17 cellular contexts compared by ENCODE assay signal in the genomic region with DNA sequence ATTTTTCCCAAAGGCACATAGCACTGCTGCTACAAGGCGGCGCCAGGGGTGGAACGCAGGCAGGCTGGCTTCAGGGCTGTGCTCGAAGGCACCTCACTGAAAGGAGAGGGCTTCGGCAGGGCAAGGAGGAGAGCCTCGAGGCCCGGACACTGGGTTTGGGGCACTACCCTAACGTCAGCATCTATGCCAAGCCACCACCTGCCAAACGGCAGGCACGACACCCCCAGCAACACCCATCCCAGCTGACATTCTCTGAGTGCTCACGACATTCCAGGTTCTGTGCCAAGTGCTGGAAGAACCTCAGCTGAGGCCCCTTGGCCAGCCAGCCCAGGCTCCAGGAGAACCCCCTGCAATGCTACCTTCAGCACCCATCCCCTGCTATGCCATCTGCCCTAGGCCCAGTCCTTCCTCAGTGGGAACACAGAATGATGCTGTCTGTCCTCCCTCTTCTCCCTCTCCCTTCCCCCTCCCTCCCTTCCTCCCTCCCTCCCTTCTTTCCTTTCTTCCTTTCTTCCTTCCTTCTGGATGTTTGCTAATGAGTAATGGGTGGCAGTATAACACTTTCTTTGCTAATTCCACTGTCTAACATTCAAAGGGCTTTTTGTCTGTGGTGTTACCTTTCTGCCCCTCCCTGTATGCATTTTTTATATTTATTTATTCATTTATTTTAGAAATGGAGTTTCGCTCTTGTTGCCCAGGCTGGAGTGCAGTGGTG. TPM values are rescaled to one million over a fixed set of nuclear protein-coding genes. Genes with fewer than 3 reads are reported as not detected.
DNase-seq lines count a peak whose midpoint lies in the region; TF ChIP-seq lines count a peak whose summit lies in the region.
"Had no signal": no experiment of that assay in that cellular context is flagged by ENCODE, and none has a peak within 500 bp of the region (broad histone marks: within the 10 kb centered on the region; RNA-seq: fewer than 3 reads in every experiment).

No MANE protein-coding gene starts in this region.

- peaks cover 2 to 4% (median 3%) of the 10 kb centered on the region in 3 donors for H3K27me3 Mint-ChIP-seq in CD14-positive monocyte (ENCODE audit: low read depth in 3 of 3)

- intact Hi-C loops in CD14-positive monocyte (cut with micrococcal nuclease) (no loop called here), esophagus squamous epithelium (cut with DNase I) (no loop called here), spleen (cut with DNase I; ENCODE audit: low total_unique reads) (no loop called here)

- peak overlapping the region in 3 of 4 donors; percentile 49 to 83 (median 62) for H3K27ac ChIP-seq in esophagus squamous epithelium
- H3K27ac ChIP-seq in muscle layer of colon (ENCODE audit: low read depth, low read length) = peak overlapping the region; percentile 27
- H3K27ac ChIP-seq in spleen = peak overlapping the region in 2 of 8 donors; percentile 13 to 47
- no peak overlapping the region for H3K27ac ChIP-seq in Karpas-422 (ENCODE audit: low read length)

- peaks cover 41 to 64% of the 10 kb centered on the region in 2 donors for H3K36me3 Mint-ChIP-seq in CD14-positive monocyte

- H3K27me3 ChIP-seq in esophagus squamous epithelium (no peaks in the 10 kb centered on the region), muscle layer of colon (ENCODE audit: control insufficient read depth in 1 of 2, insufficient read depth in 2 of 2, low read length in 2 of 2) (no peaks in the 10 kb centered on the region), spleen (replicated peaks in 1 of 7) (no peaks in the 10 kb centered on the region), Karpas-422 (ENCODE audit: low read length) (no peaks in the 10 kb centered on the region)
- H3K27me3 ChIP-seq: tibial nerve had no signal

- no peak overlapping the region for H3K9ac ChIP-seq in muscle layer of colon (ENCODE audit: low read length)
- H3K9ac ChIP-seq in Karpas-422 (ENCODE audit: low read length) = no peak overlapping the region

- no peaks in the 10 kb centered on the region for H3K9me3 Mint-ChIP-seq in CD14-positive monocyte

- H3K9me2 ChIP-seq in Karpas-422 (replicated peaks; ENCODE audit: insufficient read depth, low read length) = no peaks in the 10 kb centered on the region

- H3K4me3 ChIP-seq in esophagus squamous epithelium (no peak overlapping the region), muscle layer of colon (ENCODE audit: low read depth in 1 of 2, low read length in 2 of 2) (no peak overlapping the region), spleen (no peak overlapping the region), Karpas-422 (ENCODE audit: low read length) (no peak overlapping the region)
- H3K4me3 ChIP-seq: K562, tibial nerve had no signal

- H4K20me1 ChIP-seq in Karpas-422 (ENCODE audit: insufficient read depth, low read depth, low read length) = no peaks in the 10 kb centered on the region

- H3K4me3 Mint-ChIP-seq in CD14-positive monocyte = no peak overlapping the region

- H3K27ac Mint-ChIP-seq in CD14-positive monocyte = peak overlapping the region in 1 of 7 donors; percentile 57

- DNase-seq in CD14-positive monocyte (ENCODE audit: low spot score) (peak; percentile 15), esophagus squamous epithelium (lab: John Stamatoyannopoulos, UW) (no peak), spleen (peak; percentile 57), CD1c-positive myeloid dendritic cell (ENCODE audit: extremely low spot score) (no peak), Karpas-422 (no peak), AG08396 (ENCODE audit: low spot score) (no peak), cerebellum (ENCODE audit: low spot score) (no peak)
- DNase-seq: activated CD4-positive, alpha-beta T cell treated with anti-CD3 and anti-CD28 coated beads, Interleukin-2, amount 50 U/mL, for 1 hour; Caco-2; EL; NCI-H2029 treated with DMSO at 0.1 percent for 48 hours; NCI-H446 treated with DMSO at 0.1 percent for 48 hours; NK-92 treated with Interleukin-12 subunit alpha and Interleukin-12 subunit beta, amount 100 ng/mL, for 24 hours; RPMI8226 had no signal

- H3K4me2 ChIP-seq in Karpas-422 (ENCODE audit: low read depth, low read length, poor library complexity, severe bottlenecking) = no peak overlapping the region

- H3K4me1 ChIP-seq in esophagus squamous epithelium (peaks cover 14 to 95% (median 64%) of the 10 kb centered on the region in 3 donors), muscle layer of colon (ENCODE audit: insufficient read depth, low read length) (peaks cover 93% of the 10 kb centered on the region), spleen (peaks cover 17 to 30% (median 24%) of the 10 kb centered on the region in 6 donors), Karpas-422 (ENCODE audit: low read length) (no peaks in the 10 kb centered on the region)

- no peaks in the 10 kb centered on the region for H3K9me3 ChIP-seq in esophagus squamous epithelium
- H3K9me3 ChIP-seq in muscle layer of colon (ENCODE audit: low read length) = no peaks in the 10 kb centered on the region
- H3K9me3 ChIP-seq in spleen = no peaks in the 10 kb centered on the region
- no peaks in the 10 kb centered on the region for H3K9me3 ChIP-seq in Karpas-422 (ENCODE audit: low read length)
- H3K9me3 ChIP-seq: Caco-2, tibial nerve had no signal

- no peak for TF ChIP-seq CTCF in CD14-positive monocyte (IDR thresholded peaks at IDR 0.05)
- no peak for TF ChIP-seq CTCF in esophagus squamous epithelium (IDR thresholded peaks at IDR 0.05)
- no peak for TF ChIP-seq CTCF in spleen (IDR thresholded peaks at IDR 0.05 in 8 of 11, conservative IDR thresholded peaks at IDR 0.05 in 3 of 11)

- 70 to 76% methylated on average over 3 to 12 of the region's 12 CpGs for WGBS in esophagus squamous epithelium, 2 donors
- 75 to 88% (median 80%) methylated on average over 12 of the region's 12 CpGs for WGBS in spleen, 5 donors

- no peaks in the 10 kb centered on the region for H3K79me2 ChIP-seq in Karpas-422 (ENCODE audit: low read length)

- H3K36me3 ChIP-seq in esophagus squamous epithelium = peaks cover 0 to 11% (median 0%) of the 10 kb centered on the region in 3 donors
- H3K36me3 ChIP-seq in muscle layer of colon (ENCODE audit: insufficient read depth, low read length) = peaks cover 40% of the 10 kb centered on the region
- H3K36me3 ChIP-seq in spleen = peaks cover 0 to 39% (median 0%) of the 10 kb centered on the region in 6 donors
- H3K36me3 ChIP-seq in Karpas-422 (ENCODE audit: insufficient read depth, low read length) = no peaks in the 10 kb centered on the region

- H3K4me1 Mint-ChIP-seq in CD14-positive monocyte = peaks cover 26% of the 10 kb centered on the region

- H2AFZ ChIP-seq in Karpas-422 (ENCODE audit: low read length) = no peak overlapping the region

- TF ChIP-seq POLR2A in esophagus squamous epithelium (IDR thresholded peaks at IDR 0.05) = no peak
- TF ChIP-seq POLR2A in spleen (IDR thresholded peaks at IDR 0.05) = no peak

RNA-seq across cellular contexts. Expression of a gene that starts 24.3 kb away (rescaled TPM):
- polyA plus RNA-seq in CD14-positive monocyte = 1 to 10 TPM; 4.0 to 5.0 TPM
- 10 to 100 TPM in 1 of 4 donors, 1 to 10 TPM in 3; 2.2 to 26.1 (median 6.4) TPM for total RNA-seq in esophagus squamous epithelium
- total RNA-seq in spleen = 10 to 100 TPM; 12.6 to 34.1 (median 27.1) TPM
- 10 to 100 TPM in 1 of 3 donors, 1 to 10 TPM in 2; 4.9 to 11.8 (median 5.8) TPM for polyA plus RNA-seq in spleen
- 0.60 and 0.61 TPM in 2 replicates for total RNA-seq in Karpas-422 (2014; rRNA removed; shearing (Covaris generic); ENCODE audit: low replicate concordance)
- total RNA-seq in cerebellum = 18.9 TPM

Comparison
In these comparisons a context has a peak if more than half of its experiments do, and no peak if none do; other contexts are left out.
1. DNase-seq: peak in CD14-positive monocyte (single experiment) and spleen (single experiment); none in esophagus squamous epithelium (single experiment), CD1c-positive myeloid dendritic cell (single experiment), Karpas-422 (single experiment), AG08396 (single experiment) and cerebellum (single experiment).